Comparison of ENCODE assay signal across 1 cellular context in the genomic region with DNA sequence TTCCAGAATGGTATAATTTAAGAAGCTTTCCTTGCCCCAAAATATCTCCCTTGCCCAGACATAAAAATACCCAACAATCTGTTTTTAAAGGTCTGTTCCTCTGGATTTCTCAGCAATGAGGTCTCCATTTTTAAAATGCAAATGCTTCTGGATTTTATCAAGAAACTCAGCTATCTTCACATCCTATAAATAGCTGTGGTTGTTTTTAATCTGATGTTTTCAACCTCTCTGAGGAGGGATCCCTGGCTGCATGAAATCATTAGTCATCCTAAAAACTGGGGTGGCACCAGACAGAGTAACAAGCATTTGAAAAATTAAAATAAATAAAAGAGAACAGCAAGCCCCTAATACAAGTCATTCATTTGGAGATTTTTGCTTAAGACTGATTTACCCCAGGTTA.
TF ChIP-seq lines count a peak whose summit lies in the region.

No MANE protein-coding gene starts in this region.

TF ChIP-seq in GM23338, 12 proteins besides CTCF, POLR2A, EP300 and RAD21 (continued from another document):
- TF ChIP-seq, protein P1, sequence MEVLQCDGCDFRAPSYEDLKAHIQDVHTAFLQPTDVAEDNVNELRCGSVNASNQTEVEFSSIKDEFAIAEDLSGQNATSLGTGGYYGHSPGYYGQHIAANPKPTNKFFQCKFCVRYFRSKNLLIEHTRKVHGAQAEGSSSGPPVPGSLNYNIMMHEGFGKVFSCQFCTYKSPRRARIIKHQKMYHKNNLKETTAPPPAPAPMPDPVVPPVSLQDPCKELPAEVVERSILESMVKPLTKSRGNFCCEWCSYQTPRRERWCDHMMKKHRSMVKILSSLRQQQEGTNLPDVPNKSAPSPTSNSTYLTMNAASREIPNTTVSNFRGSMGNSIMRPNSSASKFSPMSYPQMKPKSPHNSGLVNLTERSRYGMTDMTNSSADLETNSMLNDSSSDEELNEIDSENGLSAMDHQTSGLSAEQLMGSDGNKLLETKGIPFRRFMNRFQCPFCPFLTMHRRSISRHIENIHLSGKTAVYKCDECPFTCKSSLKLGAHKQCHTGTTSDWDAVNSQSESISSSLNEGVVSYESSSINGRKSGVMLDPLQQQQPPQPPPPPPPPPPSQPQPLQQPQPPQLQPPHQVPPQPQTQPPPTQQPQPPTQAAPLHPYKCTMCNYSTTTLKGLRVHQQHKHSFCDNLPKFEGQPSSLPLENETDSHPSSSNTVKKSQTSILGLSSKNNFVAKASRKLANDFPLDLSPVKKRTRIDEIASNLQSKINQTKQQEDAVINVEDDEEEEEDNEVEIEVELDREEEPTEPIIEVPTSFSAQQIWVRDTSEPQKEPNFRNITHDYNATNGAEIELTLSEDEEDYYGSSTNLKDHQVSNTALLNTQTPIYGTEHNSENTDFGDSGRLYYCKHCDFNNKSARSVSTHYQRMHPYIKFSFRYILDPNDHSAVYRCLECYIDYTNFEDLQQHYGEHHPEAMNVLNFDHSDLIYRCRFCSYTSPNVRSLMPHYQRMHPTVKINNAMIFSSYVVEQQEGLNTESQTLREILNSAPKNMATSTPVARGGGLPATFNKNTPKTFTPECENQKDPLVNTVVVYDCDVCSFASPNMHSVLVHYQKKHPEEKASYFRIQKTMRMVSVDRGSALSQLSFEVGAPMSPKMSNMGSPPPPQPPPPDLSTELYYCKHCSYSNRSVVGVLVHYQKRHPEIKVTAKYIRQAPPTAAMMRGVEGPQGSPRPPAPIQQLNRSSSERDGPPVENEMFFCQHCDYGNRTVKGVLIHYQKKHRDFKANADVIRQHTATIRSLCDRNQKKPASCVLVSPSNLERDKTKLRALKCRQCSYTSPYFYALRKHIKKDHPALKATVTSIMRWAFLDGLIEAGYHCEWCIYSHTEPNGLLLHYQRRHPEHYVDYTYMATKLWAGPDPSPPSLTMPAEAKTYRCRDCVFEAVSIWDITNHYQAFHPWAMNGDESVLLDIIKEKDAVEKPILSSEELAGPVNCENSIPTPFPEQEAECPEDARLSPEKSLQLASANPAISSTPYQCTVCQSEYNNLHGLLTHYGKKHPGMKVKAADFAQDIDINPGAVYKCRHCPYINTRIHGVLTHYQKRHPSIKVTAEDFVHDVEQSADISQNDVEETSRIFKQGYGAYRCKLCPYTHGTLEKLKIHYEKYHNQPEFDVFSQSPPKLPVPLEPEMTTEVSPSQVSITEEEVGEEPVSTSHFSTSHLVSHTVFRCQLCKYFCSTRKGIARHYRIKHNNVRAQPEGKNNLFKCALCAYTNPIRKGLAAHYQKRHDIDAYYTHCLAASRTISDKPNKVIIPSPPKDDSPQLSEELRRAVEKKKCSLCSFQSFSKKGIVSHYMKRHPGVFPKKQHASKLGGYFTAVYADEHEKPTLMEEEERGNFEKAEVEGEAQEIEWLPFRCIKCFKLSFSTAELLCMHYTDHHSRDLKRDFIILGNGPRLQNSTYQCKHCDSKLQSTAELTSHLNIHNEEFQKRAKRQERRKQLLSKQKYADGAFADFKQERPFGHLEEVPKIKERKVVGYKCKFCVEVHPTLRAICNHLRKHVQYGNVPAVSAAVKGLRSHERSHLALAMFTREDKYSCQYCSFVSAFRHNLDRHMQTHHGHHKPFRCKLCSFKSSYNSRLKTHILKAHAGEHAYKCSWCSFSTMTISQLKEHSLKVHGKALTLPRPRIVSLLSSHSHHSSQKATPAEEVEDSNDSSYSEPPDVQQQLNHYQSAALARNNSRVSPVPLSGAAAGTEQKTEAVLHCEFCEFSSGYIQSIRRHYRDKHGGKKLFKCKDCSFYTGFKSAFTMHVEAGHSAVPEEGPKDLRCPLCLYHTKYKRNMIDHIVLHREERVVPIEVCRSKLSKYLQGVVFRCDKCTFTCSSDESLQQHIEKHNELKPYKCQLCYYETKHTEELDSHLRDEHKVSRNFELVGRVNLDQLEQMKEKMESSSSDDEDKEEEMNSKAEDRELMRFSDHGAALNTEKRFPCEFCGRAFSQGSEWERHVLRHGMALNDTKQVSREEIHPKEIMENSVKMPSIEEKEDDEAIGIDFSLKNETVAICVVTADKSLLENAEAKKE (CRISPR knock-in tag; IDR thresholded peaks at IDR 0.05): no peak
- TF ChIP-seq ZNF114 (CRISPR knock-in tag; IDR thresholded peaks at IDR 0.05) (no peak), ZNF331 (CRISPR knock-in tag; IDR thresholded peaks at IDR 0.05; ENCODE audit: low read depth) (no peak), EZH2 (IDR thresholded peaks at IDR 0.05; ENCODE audit: low read depth, unreplicated experiment) (no peak), POLR2AphosphoS5 (IDR thresholded peaks at IDR 0.05; ENCODE audit: low read depth) (no peak)
